27 cellular contexts compared by ENCODE assay signal in genomic region chr2:207845202-207845864, GRCh38.
DNase-seq lines count a peak whose midpoint lies in the region; ATAC-seq, FAIRE-seq and TF ChIP-seq lines count a peak whose summit lies in the region.
"Had no signal": no experiment of that assay in that cellular context is flagged by ENCODE, and none has a peak within 500 bp of the region (broad histone marks: within the 10 kb centered on the region; RNA-seq: fewer than 3 reads in every experiment).

No MANE protein-coding gene starts in this region.

- in situ Hi-C loops in transverse colon (cut with MboI; ENCODE audit: low pct_ligation_motif_present in 1 of 4, low pct_unique_long_range_greater_than_20kb in 1 of 4, low sequenced_read_pairs in 3 of 4) (no loop called here), HAP-1 (cut with MboI; ENCODE audit: low sequenced_read_pairs) (no loop called here)

- no peaks in the 10 kb centered on the region for H3K9me3 ChIP-seq in transverse colon
- H3K9me3 ChIP-seq in HAP-1: no peaks in the 10 kb centered on the region
- H3K9me3 ChIP-seq: esophagus squamous epithelium, gastrocnemius medialis, SK-N-SH, thoracic aorta had no signal

- TF ChIP-seq CTCF in transverse colon (IDR thresholded peaks at IDR 0.05): no peak

- intact Hi-C loops in transverse colon (cut with DNase I; ENCODE audit: low total_unique reads): no loop called here

- DNase-seq in NCI-H2029 treated with DMSO at 0.1 percent for 48 hours (lab: John Stamatoyannopoulos, UW) (peak; percentile 4), NCI-H2029 (lab: John Stamatoyannopoulos, UW) (no peak), NCI-H345 treated with DMSO at 0.1 percent for 48 hours (lab: John Stamatoyannopoulos, UW; ENCODE audit: unreplicated experiment) (peak; percentile 41), transverse colon (no peak), NCI-H226 (no peak), HAP-1 (ENCODE audit: low spot score in 2 of 2) (no peak)
- DNase-seq: 8988T; activated CD4-positive, alpha-beta T cell treated with anti-CD3 and anti-CD28 coated beads, Interleukin-2, amount 50 U/mL, for 4 hours; activated CD8-positive, alpha-beta memory T cell treated with anti-CD3 and anti-CD28 coated beads, Interleukin-2, amount 50 U/mL, for 48 hours; activated naive CD8-positive, alpha-beta T cell treated with anti-CD3 and anti-CD28 coated beads, Interleukin-2, amount 10 ng/mL, durations not matched to agents 7 days and 5 days; CD8-positive, alpha-beta memory T cell; effector CD4-positive, alpha-beta T cell; esophagus squamous epithelium; gastrocnemius medialis; islet precursor cell; NCI-H146; NCI-H510A treated with DMSO at 0.1 percent for 48 hours; RPMI8226; SK-N-SH; stimulated activated CD4-positive, alpha-beta T cell treated with anti-CD3 and anti-CD28 coated beads, Interleukin-2, amount 100 ng/mL, for 24 hours had no signal

- H3K36me3 ChIP-seq in transverse colon (no peaks in the 10 kb centered on the region), HAP-1 (replicated peaks) (no peaks in the 10 kb centered on the region)
- H3K36me3 ChIP-seq: esophagus squamous epithelium, gastrocnemius medialis, thoracic aorta had no signal

- WGBS in transverse colon (ENCODE audit: low coverage in 1 of 2), 2 donors: 39 to 59% methylated on average over 3 of the region's 3 CpGs

- H3K4me3 ChIP-seq in transverse colon (no peak overlapping the region), HAP-1 (no peak overlapping the region)
- H3K4me3 ChIP-seq: esophagus squamous epithelium, gastrocnemius medialis, lung, skin epidermis, thoracic aorta had no signal

- H3K27me3 ChIP-seq in transverse colon: no peaks in the 10 kb centered on the region
- H3K27me3 ChIP-seq in HAP-1 (ENCODE audit: low read depth): no peaks in the 10 kb centered on the region
- H3K27me3 ChIP-seq: esophagus squamous epithelium, gastrocnemius medialis had no signal

- H3K27ac ChIP-seq in transverse colon: peak overlapping the region; percentile 75 to 84 (median 83)
- H3K27ac ChIP-seq: esophagus squamous epithelium, gastrocnemius medialis, skin epidermis, thoracic aorta had no signal

- FAIRE-seq in islet of Langerhans (lab: Jason Lieb, UNC): peak; percentile 93
- FAIRE-seq: GM12892 had no signal

- no peak for TF ChIP-seq POLR2A in transverse colon (IDR thresholded peaks at IDR 0.05)

- peaks cover 0 to 52% (median 45%) of the 10 kb centered on the region in 4 donors for H3K4me1 ChIP-seq in transverse colon
- H3K4me1 ChIP-seq in HAP-1: peaks cover 23% of the 10 kb centered on the region
- H3K4me1 ChIP-seq: gastrocnemius medialis had no signal

- TF ChIP-seq EP300 in transverse colon (IDR thresholded peaks at IDR 0.05; ENCODE audit: low read depth): no peak

- ATAC-seq in HG02763 (IDR thresholded peaks at IDR 0.05; ENCODE audit: unreplicated experiment): no peak
- ATAC-seq: gastrocnemius medialis; stimulated activated memory B cell treated with anti-CD40 and anti-IgM and Interleukin-4, amounts not matched to agents 10 μg/mL and 1 μg/mL and 100 μg/mL, for 72 hours had no signal

Comparison
In these comparisons a context has a peak if more than half of its experiments do, and no peak if none do; other contexts are left out.
1. DNase-seq: peak in NCI-H2029 treated with DMSO at 0.1 percent for 48 hours (single experiment) and NCI-H345 treated with DMSO at 0.1 percent for 48 hours (single experiment); none in NCI-H2029 (single experiment), transverse colon (single experiment), NCI-H226 (single experiment) and HAP-1 (0 of 2).